Comparison of ENCODE assay signal across 1 cellular context in the genomic region with DNA sequence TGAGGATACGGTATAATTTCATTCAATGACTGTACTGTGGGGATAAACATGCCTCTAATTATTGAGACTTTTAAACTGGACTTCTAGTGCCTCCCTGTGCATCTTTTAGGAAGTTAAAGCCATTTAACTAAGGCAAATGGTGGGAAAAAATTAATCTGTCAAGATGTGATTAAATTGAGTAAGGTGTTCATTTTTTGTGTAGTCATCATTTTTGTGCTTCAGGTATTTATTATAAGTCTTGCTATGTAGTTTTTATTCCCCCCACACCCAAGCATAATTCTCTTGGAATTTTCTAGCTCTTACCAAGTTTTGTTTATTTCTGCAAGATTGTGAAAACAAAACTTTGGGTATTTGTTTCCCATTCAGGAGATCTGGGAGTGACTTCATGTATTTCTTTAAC.
TF ChIP-seq lines count a peak whose summit lies in the region.

No MANE protein-coding gene starts in this region.

TF ChIP-seq in K562, 482 proteins besides CTCF, POLR2A, EP300 and RAD21:
- no peak for TF ChIP-seq RBM17 (IDR thresholded peaks at IDR 0.05; ENCODE audit: borderline replicate concordance, low read depth, low read length)
- TF ChIP-seq KDM5B (IDR thresholded peaks at IDR 0.05; ENCODE audit: insufficient replicate concordance, low read depth, low read length) = no peak
- TF ChIP-seq ZNF174 (CRISPR knock-in tag; IDR thresholded peaks at IDR 0.05) = no peak
- TF ChIP-seq, protein P1, sequence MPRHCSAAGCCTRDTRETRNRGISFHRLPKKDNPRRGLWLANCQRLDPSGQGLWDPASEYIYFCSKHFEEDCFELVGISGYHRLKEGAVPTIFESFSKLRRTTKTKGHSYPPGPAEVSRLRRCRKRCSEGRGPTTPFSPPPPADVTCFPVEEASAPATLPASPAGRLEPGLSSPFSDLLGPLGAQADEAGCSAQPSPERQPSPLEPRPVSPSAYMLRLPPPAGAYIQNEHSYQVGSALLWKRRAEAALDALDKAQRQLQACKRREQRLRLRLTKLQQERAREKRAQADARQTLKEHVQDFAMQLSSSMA (CRISPR knock-in tag; IDR thresholded peaks at IDR 0.05) = no peak
- TF ChIP-seq KDM4B (IDR thresholded peaks at IDR 0.05; ENCODE audit: borderline replicate concordance in 2 of 2, low read depth in 1 of 2) = no peak
- peak; percentile 89 for TF ChIP-seq MAFF (IDR thresholded peaks at IDR 0.05; ENCODE audit: low read length)
- no peak for TF ChIP-seq SMAD2 (IDR thresholded peaks at IDR 0.05; ENCODE audit: low read depth, low read length)
- TF ChIP-seq, protein P2, sequence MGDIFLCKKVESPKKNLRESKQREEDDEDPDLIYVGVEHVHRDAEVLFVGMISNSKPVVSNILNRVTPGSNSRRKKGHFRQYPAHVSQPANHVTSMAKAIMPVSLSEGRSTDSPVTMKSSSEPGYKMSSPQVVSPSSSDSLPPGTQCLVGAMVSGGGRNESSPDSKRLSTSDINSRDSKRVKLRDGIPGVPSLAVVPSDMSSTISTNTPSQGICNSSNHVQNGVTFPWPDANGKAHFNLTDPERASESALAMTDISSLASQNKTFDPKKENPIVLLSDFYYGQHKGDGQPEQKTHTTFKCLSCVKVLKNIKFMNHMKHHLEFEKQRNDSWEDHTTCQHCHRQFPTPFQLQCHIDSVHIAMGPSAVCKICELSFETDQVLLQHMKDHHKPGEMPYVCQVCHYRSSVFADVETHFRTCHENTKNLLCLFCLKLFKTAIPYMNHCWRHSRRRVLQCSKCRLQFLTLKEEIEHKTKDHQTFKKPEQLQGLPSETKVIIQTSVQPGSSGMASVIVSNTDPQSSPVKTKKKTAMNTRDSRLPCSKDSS (IDR thresholded peaks at IDR 0.05; ENCODE audit: low read depth, partially characterized antibody) = no peak
- TF ChIP-seq, protein P3, sequence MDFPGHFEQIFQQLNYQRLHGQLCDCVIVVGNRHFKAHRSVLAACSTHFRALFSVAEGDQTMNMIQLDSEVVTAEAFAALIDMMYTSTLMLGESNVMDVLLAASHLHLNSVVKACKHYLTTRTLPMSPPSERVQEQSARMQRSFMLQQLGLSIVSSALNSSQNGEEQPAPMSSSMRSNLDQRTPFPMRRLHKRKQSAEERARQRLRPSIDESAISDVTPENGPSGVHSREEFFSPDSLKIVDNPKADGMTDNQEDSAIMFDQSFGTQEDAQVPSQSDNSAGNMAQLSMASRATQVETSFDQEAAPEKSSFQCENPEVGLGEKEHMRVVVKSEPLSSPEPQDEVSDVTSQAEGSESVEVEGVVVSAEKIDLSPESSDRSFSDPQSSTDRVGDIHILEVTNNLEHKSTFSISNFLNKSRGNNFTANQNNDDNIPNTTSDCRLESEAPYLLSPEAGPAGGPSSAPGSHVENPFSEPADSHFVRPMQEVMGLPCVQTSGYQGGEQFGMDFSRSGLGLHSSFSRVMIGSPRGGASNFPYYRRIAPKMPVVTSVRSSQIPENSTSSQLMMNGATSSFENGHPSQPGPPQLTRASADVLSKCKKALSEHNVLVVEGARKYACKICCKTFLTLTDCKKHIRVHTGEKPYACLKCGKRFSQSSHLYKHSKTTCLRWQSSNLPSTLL (IDR thresholded peaks at IDR 0.05) = no peak
- TF ChIP-seq MAFG (tag; conservative IDR thresholded peaks at IDR 0.05) = peak; percentile 83
- TF ChIP-seq TGIF2 (CRISPR knock-in tag; IDR thresholded peaks at IDR 0.05) = no peak
- TF ChIP-seq C11orf30 (IDR thresholded peaks at IDR 0.05; ENCODE audit: low read depth) = peak; percentile 90
- TF ChIP-seq CREM (IDR thresholded peaks at IDR 0.05; ENCODE audit: low read depth) = no peak
- TF ChIP-seq, protein P4, sequence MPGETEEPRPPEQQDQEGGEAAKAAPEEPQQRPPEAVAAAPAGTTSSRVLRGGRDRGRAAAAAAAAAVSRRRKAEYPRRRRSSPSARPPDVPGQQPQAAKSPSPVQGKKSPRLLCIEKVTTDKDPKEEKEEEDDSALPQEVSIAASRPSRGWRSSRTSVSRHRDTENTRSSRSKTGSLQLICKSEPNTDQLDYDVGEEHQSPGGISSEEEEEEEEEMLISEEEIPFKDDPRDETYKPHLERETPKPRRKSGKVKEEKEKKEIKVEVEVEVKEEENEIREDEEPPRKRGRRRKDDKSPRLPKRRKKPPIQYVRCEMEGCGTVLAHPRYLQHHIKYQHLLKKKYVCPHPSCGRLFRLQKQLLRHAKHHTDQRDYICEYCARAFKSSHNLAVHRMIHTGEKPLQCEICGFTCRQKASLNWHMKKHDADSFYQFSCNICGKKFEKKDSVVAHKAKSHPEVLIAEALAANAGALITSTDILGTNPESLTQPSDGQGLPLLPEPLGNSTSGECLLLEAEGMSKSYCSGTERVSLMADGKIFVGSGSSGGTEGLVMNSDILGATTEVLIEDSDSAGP (CRISPR knock-in tag; IDR thresholded peaks at IDR 0.05) = no peak
- TF ChIP-seq, protein P5, sequence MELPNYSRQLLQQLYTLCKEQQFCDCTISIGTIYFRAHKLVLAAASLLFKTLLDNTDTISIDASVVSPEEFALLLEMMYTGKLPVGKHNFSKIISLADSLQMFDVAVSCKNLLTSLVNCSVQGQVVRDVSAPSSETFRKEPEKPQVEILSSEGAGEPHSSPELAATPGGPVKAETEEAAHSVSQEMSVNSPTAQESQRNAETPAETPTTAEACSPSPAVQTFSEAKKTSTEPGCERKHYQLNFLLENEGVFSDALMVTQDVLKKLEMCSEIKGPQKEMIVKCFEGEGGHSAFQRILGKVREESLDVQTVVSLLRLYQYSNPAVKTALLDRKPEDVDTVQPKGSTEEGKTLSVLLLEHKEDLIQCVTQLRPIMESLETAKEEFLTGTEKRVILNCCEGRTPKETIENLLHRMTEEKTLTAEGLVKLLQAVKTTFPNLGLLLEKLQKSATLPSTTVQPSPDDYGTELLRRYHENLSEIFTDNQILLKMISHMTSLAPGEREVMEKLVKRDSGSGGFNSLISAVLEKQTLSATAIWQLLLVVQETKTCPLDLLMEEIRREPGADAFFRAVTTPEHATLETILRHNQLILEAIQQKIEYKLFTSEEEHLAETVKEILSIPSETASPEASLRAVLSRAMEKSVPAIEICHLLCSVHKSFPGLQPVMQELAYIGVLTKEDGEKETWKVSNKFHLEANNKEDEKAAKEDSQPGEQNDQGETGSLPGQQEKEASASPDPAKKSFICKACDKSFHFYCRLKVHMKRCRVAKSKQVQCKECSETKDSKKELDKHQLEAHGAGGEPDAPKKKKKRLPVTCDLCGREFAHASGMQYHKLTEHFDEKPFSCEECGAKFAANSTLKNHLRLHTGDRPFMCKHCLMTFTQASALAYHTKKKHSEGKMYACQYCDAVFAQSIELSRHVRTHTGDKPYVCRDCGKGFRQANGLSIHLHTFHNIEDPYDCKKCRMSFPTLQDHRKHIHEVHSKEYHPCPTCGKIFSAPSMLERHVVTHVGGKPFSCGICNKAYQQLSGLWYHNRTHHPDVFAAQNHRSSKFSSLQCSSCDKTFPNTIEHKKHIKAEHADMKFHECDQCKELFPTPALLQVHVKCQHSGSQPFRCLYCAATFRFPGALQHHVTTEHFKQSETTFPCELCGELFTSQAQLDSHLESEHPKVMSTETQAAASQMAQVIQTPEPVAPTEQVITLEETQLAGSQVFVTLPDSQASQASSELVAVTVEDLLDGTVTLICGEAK (IDR thresholded peaks at IDR 0.05) = no peak
- TF ChIP-seq, protein P5 (CRISPR knock-in tag; IDR thresholded peaks at IDR 0.05) = no peak
- no peak for TF ChIP-seq POLR2G (IDR thresholded peaks at IDR 0.05; ENCODE audit: low read depth, low read length)
- TF ChIP-seq MCM7 (IDR thresholded peaks at IDR 0.05) = no peak
- TF ChIP-seq ZNF695 (CRISPR knock-in tag; IDR thresholded peaks at IDR 0.05) = no peak
- TF ChIP-seq ZNF316 (IDR thresholded peaks at IDR 0.05) = peak; percentile 95
- no peak for TF ChIP-seq GTF2F1 (IDR thresholded peaks at IDR 0.05; ENCODE audit: low read depth, low read length)
- no peak for TF ChIP-seq CBFB (CRISPR knock-in tag; IDR thresholded peaks at IDR 0.05)
- peak; percentile 86 for TF ChIP-seq MAFK (IDR thresholded peaks at IDR 0.05; ENCODE audit: low read length)
- TF ChIP-seq PTTG1 (tag; IDR thresholded peaks at IDR 0.05; ENCODE audit: low read depth) = no peak
